1 cellular context compared by ENCODE assay signal in the genomic region with DNA sequence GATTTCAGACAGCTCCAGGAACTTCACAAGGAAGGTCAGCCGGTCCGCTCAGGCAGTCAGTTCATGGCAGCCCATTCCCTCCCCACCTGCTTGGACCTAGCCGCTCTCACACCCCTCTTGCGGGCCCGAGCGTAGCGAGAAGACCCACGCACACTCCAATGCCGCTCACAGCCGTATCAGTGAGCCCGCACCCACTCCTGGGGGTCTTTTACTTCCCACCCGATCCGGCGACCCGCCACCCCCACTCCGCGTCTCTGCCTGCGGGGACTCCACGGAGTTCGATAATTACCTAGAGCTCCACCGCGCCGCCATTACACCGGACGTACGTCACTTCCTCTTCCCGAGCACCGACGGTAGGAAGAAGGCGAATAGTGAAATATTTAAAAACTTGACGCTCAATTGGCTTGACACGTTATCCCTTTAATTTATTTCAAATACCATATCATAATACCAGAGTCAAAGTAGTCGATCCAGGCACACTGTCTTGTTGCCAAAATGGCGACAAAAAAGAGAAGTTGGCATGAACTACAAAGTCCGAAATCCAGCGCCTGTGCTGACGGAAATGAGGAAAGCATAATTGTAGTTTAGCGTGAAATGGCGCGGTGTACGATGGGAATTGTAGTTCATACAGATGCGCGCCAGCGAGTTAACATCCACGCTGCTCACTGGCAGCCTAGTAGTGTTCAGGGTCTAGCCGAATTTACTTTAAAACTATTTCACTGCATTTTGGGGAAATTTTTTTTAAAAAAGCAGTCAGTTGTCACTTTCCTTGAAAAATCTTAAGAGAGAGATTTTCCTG.
TF ChIP-seq lines count a peak whose summit lies in the region.

A gene (minus strand): TSS at position 517 of the 799 bp plus-strand sequence. CDS start 13,956 bp downstream, outside the sequence.

TF ChIP-seq in K562, 482 proteins besides CTCF, POLR2A, EP300 and RAD21 (continued from another document and continues in another):
- TF ChIP-seq, protein P1, sequence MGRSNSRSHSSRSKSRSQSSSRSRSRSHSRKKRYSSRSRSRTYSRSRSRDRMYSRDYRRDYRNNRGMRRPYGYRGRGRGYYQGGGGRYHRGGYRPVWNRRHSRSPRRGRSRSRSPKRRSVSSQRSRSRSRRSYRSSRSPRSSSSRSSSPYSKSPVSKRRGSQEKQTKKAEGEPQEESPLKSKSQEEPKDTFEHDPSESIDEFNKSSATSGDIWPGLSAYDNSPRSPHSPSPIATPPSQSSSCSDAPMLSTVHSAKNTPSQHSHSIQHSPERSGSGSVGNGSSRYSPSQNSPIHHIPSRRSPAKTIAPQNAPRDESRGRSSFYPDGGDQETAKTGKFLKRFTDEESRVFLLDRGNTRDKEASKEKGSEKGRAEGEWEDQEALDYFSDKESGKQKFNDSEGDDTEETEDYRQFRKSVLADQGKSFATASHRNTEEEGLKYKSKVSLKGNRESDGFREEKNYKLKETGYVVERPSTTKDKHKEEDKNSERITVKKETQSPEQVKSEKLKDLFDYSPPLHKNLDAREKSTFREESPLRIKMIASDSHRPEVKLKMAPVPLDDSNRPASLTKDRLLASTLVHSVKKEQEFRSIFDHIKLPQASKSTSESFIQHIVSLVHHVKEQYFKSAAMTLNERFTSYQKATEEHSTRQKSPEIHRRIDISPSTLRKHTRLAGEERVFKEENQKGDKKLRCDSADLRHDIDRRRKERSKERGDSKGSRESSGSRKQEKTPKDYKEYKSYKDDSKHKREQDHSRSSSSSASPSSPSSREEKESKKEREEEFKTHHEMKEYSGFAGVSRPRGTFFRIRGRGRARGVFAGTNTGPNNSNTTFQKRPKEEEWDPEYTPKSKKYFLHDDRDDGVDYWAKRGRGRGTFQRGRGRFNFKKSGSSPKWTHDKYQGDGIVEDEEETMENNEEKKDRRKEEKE (IDR thresholded peaks at IDR 0.05; ENCODE audit: borderline replicate concordance in 1 of 2, control insufficient read depth in 1 of 2, low read depth in 2 of 2, low read length in 1 of 2): no peak
- TF ChIP-seq PRMT5 (CRISPR knock-in tag; IDR thresholded peaks at IDR 0.05) (no peak), POLR2AphosphoS5 (IDR thresholded peaks at IDR 0.05; ENCODE audit: control insufficient read depth, insufficient read depth, low read depth, low read length) (peak; percentile 78), STAT5A (IDR thresholded peaks at IDR 0.05; ENCODE audit: borderline replicate concordance, low read length) (no peak; the same call in 1 of the 2 replicates), ADNP (tag; IDR thresholded peaks at IDR 0.05) (no peak), RBM14 (IDR thresholded peaks at IDR 0.05; ENCODE audit: borderline replicate concordance, insufficient read depth, low read depth, low read length) (no peak), ZNF584 (CRISPR knock-in tag; IDR thresholded peaks at IDR 0.05; ENCODE audit: low read depth) (no peak; the same call in 1 of the 2 replicates), CBX5 (IDR thresholded peaks at IDR 0.05; ENCODE audit: borderline replicate concordance, low read depth) (no peak), ZNF436 (CRISPR knock-in tag; IDR thresholded peaks at IDR 0.05) (no peak), HNRNPK (IDR thresholded peaks at IDR 0.05; ENCODE audit: low read depth, low read length, poor library complexity, severe bottlenecking) (no peak), RUNX1 (IDR thresholded peaks at IDR 0.05; ENCODE audit: low read depth) (no peak), RFX5 (IDR thresholded peaks at IDR 0.05; ENCODE audit: low read depth, low read length) (no peak), KDM1A (IDR thresholded peaks at IDR 0.05) (no peak), SUPT5H (IDR thresholded peaks at IDR 0.05) (peak; percentile 95), BCOR (IDR thresholded peaks at IDR 0.05) (no peak), STAG1 (CRISPR knock-in tag; IDR thresholded peaks at IDR 0.05; ENCODE audit: borderline replicate concordance) (no peak), SRF (CRISPR knock-in tag; IDR thresholded peaks at IDR 0.05) (no peak), NCOA6 (IDR thresholded peaks at IDR 0.05) (no peak), HMG20A (CRISPR knock-in tag; conservative IDR thresholded peaks at IDR 0.05) (no peak), ZNF830 (CRISPR knock-in tag; IDR thresholded peaks at IDR 0.05) (no peak; the same call in 1 of the 2 replicates), FOSL1 (tag; conservative IDR thresholded peaks at IDR 0.05) (peak; percentile 50), NR4A1 (CRISPR knock-in tag; IDR thresholded peaks at IDR 0.05) (no peak), NR4A1 (tag; IDR thresholded peaks at IDR 0.05) (no peak), KHSRP (IDR thresholded peaks at IDR 0.05) (peak; percentile 19; the same call in 1 of the 2 replicates), DIDO1 (tag; IDR thresholded peaks at IDR 0.05; ENCODE audit: low read depth) (peak; percentile 84), NFIX (CRISPR knock-in tag; IDR thresholded peaks at IDR 0.05; ENCODE audit: low read depth) (no peak), BRCA1 (IDR thresholded peaks at IDR 0.05) (no peak), BRCA1 (CRISPR knock-in tag; IDR thresholded peaks at IDR 0.05) (no peak)
- TF ChIP-seq, protein P2, sequence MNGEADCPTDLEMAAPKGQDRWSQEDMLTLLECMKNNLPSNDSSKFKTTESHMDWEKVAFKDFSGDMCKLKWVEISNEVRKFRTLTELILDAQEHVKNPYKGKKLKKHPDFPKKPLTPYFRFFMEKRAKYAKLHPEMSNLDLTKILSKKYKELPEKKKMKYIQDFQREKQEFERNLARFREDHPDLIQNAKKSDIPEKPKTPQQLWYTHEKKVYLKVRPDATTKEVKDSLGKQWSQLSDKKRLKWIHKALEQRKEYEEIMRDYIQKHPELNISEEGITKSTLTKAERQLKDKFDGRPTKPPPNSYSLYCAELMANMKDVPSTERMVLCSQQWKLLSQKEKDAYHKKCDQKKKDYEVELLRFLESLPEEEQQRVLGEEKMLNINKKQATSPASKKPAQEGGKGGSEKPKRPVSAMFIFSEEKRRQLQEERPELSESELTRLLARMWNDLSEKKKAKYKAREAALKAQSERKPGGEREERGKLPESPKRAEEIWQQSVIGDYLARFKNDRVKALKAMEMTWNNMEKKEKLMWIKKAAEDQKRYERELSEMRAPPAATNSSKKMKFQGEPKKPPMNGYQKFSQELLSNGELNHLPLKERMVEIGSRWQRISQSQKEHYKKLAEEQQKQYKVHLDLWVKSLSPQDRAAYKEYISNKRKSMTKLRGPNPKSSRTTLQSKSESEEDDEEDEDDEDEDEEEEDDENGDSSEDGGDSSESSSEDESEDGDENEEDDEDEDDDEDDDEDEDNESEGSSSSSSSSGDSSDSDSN (IDR thresholded peaks at IDR 0.05; ENCODE audit: borderline replicate concordance in 1 of 2, low read depth in 2 of 2, low read length in 2 of 2): no peak
- TF ChIP-seq, protein P3, sequence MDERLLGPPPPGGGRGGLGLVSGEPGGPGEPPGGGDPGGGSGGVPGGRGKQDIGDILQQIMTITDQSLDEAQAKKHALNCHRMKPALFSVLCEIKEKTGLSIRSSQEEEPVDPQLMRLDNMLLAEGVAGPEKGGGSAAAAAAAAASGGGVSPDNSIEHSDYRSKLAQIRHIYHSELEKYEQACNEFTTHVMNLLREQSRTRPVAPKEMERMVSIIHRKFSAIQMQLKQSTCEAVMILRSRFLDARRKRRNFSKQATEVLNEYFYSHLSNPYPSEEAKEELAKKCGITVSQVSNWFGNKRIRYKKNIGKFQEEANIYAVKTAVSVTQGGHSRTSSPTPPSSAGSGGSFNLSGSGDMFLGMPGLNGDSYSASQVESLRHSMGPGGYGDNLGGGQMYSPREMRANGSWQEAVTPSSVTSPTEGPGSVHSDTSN (CRISPR knock-in tag; IDR thresholded peaks at IDR 0.05; ENCODE audit: low read depth): no peak
- TF ChIP-seq, protein P3 (tag; conservative IDR thresholded peaks at IDR 0.05; ENCODE audit: low read depth): no peak
- TF ChIP-seq, protein P4, sequence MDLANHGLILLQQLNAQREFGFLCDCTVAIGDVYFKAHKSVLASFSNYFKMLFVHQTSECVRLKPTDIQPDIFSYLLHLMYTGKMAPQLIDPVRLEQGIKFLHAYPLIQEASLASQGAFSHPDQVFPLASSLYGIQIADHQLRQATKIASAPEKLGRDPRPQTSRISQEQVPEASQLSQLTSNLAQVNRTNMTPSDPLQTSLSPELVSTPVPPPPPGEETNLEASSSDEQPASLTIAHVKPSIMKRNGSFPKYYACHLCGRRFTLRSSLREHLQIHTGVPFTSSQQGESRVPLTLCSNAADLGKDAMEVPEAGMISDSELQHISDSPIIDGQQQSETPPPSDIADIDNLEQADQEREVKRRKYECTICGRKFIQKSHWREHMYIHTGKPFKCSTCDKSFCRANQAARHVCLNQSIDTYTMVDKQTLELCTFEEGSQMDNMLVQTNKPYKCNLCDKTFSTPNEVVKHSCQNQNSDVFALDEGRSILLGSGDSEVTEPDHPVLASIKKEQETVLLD (IDR thresholded peaks at IDR 0.05): no peak; the same call in 1 of the 2 replicates
- TF ChIP-seq, protein P5, sequence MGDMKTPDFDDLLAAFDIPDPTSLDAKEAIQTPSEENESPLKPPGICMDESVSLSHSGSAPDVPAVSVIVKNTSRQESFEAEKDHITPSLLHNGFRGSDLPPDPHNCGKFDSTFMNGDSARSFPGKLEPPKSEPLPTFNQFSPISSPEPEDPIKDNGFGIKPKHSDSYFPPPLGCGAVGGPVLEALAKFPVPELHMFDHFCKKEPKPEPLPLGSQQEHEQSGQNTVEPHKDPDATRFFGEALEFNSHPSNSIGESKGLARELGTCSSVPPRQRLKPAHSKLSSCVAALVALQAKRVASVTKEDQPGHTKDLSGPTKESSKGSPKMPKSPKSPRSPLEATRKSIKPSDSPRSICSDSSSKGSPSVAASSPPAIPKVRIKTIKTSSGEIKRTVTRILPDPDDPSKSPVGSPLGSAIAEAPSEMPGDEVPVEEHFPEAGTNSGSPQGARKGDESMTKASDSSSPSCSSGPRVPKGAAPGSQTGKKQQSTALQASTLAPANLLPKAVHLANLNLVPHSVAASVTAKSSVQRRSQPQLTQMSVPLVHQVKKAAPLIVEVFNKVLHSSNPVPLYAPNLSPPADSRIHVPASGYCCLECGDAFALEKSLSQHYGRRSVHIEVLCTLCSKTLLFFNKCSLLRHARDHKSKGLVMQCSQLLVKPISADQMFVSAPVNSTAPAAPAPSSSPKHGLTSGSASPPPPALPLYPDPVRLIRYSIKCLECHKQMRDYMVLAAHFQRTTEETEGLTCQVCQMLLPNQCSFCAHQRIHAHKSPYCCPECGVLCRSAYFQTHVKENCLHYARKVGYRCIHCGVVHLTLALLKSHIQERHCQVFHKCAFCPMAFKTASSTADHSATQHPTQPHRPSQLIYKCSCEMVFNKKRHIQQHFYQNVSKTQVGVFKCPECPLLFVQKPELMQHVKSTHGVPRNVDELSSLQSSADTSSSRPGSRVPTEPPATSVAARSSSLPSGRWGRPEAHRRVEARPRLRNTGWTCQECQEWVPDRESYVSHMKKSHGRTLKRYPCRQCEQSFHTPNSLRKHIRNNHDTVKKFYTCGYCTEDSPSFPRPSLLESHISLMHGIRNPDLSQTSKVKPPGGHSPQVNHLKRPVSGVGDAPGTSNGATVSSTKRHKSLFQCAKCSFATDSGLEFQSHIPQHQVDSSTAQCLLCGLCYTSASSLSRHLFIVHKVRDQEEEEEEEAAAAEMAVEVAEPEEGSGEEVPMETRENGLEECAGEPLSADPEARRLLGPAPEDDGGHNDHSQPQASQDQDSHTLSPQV (IDR thresholded peaks at IDR 0.05): no peak; the same call in 1 of the 2 replicates
- TF ChIP-seq, protein P6, sequence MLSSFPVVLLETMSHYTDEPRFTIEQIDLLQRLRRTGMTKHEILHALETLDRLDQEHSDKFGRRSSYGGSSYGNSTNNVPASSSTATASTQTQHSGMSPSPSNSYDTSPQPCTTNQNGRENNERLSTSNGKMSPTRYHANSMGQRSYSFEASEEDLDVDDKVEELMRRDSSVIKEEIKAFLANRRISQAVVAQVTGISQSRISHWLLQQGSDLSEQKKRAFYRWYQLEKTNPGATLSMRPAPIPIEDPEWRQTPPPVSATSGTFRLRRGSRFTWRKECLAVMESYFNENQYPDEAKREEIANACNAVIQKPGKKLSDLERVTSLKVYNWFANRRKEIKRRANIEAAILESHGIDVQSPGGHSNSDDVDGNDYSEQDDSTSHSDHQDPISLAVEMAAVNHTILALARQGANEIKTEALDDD (IDR thresholded peaks at IDR 0.05): no peak
- TF ChIP-seq, protein P7, sequence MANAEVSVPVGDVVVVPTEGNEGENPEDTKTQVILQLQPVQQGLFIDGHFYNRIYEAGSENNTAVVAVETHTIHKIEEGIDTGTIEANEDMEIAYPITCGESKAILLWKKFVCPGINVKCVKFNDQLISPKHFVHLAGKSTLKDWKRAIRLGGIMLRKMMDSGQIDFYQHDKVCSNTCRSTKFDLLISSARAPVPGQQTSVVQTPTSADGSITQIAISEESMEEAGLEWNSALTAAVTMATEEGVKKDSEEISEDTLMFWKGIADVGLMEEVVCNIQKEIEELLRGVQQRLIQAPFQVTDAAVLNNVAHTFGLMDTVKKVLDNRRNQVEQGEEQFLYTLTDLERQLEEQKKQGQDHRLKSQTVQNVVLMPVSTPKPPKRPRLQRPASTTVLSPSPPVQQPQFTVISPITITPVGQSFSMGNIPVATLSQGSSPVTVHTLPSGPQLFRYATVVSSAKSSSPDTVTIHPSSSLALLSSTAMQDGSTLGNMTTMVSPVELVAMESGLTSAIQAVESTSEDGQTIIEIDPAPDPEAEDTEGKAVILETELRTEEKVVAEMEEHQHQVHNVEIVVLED (CRISPR knock-in tag; IDR thresholded peaks at IDR 0.05): peak; percentile 71
- TF ChIP-seq, protein P8, sequence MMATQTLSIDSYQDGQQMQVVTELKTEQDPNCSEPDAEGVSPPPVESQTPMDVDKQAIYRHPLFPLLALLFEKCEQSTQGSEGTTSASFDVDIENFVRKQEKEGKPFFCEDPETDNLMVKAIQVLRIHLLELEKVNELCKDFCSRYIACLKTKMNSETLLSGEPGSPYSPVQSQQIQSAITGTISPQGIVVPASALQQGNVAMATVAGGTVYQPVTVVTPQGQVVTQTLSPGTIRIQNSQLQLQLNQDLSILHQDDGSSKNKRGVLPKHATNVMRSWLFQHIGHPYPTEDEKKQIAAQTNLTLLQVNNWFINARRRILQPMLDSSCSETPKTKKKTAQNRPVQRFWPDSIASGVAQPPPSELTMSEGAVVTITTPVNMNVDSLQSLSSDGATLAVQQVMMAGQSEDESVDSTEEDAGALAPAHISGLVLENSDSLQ (IDR thresholded peaks at IDR 0.05): 0 out of 2 replicates have a peak, but pooled peaks have one; percentile 6
- TF ChIP-seq, protein P9, sequence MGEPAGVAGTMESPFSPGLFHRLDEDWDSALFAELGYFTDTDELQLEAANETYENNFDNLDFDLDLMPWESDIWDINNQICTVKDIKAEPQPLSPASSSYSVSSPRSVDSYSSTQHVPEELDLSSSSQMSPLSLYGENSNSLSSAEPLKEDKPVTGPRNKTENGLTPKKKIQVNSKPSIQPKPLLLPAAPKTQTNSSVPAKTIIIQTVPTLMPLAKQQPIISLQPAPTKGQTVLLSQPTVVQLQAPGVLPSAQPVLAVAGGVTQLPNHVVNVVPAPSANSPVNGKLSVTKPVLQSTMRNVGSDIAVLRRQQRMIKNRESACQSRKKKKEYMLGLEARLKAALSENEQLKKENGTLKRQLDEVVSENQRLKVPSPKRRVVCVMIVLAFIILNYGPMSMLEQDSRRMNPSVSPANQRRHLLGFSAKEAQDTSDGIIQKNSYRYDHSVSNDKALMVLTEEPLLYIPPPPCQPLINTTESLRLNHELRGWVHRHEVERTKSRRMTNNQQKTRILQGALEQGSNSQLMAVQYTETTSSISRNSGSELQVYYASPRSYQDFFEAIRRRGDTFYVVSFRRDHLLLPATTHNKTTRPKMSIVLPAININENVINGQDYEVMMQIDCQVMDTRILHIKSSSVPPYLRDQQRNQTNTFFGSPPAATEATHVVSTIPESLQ (CRISPR knock-in tag; IDR thresholded peaks at IDR 0.05): no peak
